In the genomic region with DNA sequence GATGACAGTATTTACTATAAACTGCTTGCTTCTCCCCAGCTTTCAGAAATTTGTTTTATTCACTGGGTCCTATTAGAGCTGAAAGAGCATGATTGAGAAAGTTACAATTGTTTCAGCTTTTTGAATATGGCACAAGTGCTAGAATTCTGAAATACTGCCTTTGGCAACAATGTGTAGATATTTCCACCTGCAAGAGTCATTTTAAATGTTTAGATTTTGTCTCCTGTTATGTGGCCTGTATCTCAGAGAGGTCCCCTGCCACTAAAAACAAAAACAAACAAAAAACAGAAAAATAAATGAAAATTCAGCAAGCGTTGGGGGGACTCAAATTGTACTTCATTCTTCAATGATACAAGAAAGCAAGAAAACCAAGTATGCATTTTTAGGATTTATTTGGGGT, we compare ENCODE assay signal across 13 cellular contexts. TPM values are rescaled to one million over a fixed set of nuclear protein-coding genes. Genes with fewer than 3 reads are reported as not detected.
DNase-seq lines count a peak whose midpoint lies in the region; ATAC-seq and TF ChIP-seq lines count a peak whose summit lies in the region.
"Had no signal": no experiment of that assay in that cellular context is flagged by ENCODE, and none has a peak within 500 bp of the region (broad histone marks: within the 10 kb centered on the region; RNA-seq: fewer than 3 reads in every experiment).

No MANE protein-coding gene starts in this region.

- TF ChIP-seq POLR2A in Peyer's patch (IDR thresholded peaks at IDR 0.05): no peak

- intact Hi-C loops in aorta (cut with DNase I): no loop called here

- TF ChIP-seq CTCF in Peyer's patch (IDR thresholded peaks at IDR 0.05): no peak
- no peak for TF ChIP-seq CTCF in endothelial cell (IDR thresholded peaks at IDR 0.05; ENCODE audit: unreplicated experiment)

- no peaks in the 10 kb centered on the region for H3K9me3 Mint-ChIP-seq in activated T-cell treated with anti-CD3 and anti-CD28 coated beads, Interleukin-2, amount 50 U/mL, for 24 hours
- no peaks in the 10 kb centered on the region for H3K9me3 Mint-ChIP-seq in endothelial cell (ENCODE audit: unreplicated experiment)
- no peaks in the 10 kb centered on the region for H3K9me3 Mint-ChIP-seq in stimulated activated naive CD8-positive, alpha-beta T cell treated with anti-CD3 and anti-CD28 coated beads, Interleukin-15, amount 100 ng/mL, for 72 hours

- H3K36me3 ChIP-seq in Peyer's patch (peaks cover 0 to under 1% (median 0%) of the 10 kb centered on the region in 3 donors), aorta (ENCODE audit: control insufficient read depth in 1 of 2, insufficient read depth in 2 of 2, low read length in 1 of 2) (no peaks in the 10 kb centered on the region)
- H3K36me3 ChIP-seq: neural progenitor cell had no signal

- no peak overlapping the region for H3K4me3 ChIP-seq in Peyer's patch
- H3K4me3 ChIP-seq in aorta (ENCODE audit: low read length in 2 of 2): no peak overlapping the region
- H3K4me3 ChIP-seq: hepatocyte, neural progenitor cell had no signal

- H3K4me3 Mint-ChIP-seq in activated T-cell treated with anti-CD3 and anti-CD28 coated beads, Interleukin-2, amount 50 U/mL, for 24 hours: peak overlapping the region; percentile 52
- H3K4me3 Mint-ChIP-seq in endothelial cell (ENCODE audit: unreplicated experiment): peak overlapping the region; percentile 8
- H3K4me3 Mint-ChIP-seq in stimulated activated naive CD8-positive, alpha-beta T cell treated with anti-CD3 and anti-CD28 coated beads, Interleukin-15, amount 100 ng/mL, for 72 hours: peak overlapping the region; percentile 63 to 87
- H3K4me3 Mint-ChIP-seq: neural progenitor cell had no signal

- H3K27ac Mint-ChIP-seq in activated T-cell treated with anti-CD3 and anti-CD28 coated beads, Interleukin-2, amount 50 U/mL, for 24 hours: peak overlapping the region; percentile 96
- no peak overlapping the region for H3K27ac Mint-ChIP-seq in endothelial cell (ENCODE audit: unreplicated experiment)
- H3K27ac Mint-ChIP-seq in stimulated activated naive CD8-positive, alpha-beta T cell treated with anti-CD3 and anti-CD28 coated beads, Interleukin-15, amount 100 ng/mL, for 72 hours: peak overlapping the region; percentile 90 to 97
- H3K27ac Mint-ChIP-seq: neural progenitor cell had no signal

- H3K4me1 Mint-ChIP-seq in activated T-cell treated with anti-CD3 and anti-CD28 coated beads, Interleukin-2, amount 50 U/mL, for 24 hours (ENCODE audit: low read depth): peaks cover 98% of the 10 kb centered on the region
- H3K4me1 Mint-ChIP-seq in endothelial cell (ENCODE audit: unreplicated experiment): peaks cover 58% of the 10 kb centered on the region
- H3K4me1 Mint-ChIP-seq in stimulated activated naive CD8-positive, alpha-beta T cell treated with anti-CD3 and anti-CD28 coated beads, Interleukin-15, amount 100 ng/mL, for 72 hours: peaks cover 97% of the 10 kb centered on the region
- H3K4me1 Mint-ChIP-seq: neural progenitor cell had no signal

- peaks cover 90% of the 10 kb centered on the region for H3K36me3 Mint-ChIP-seq in activated T-cell treated with anti-CD3 and anti-CD28 coated beads, Interleukin-2, amount 50 U/mL, for 24 hours (ENCODE audit: low read depth)
- peaks cover 46% of the 10 kb centered on the region for H3K36me3 Mint-ChIP-seq in endothelial cell (ENCODE audit: low read depth, unreplicated experiment)

- 79 to 84% methylated on average over 1 of the region's 1 CpG for WGBS in aorta, 2 donors

- H3K27me3 ChIP-seq in Peyer's patch: no peaks in the 10 kb centered on the region
- H3K27me3 ChIP-seq in aorta (ENCODE audit: control insufficient read depth in 1 of 2, insufficient read depth in 2 of 2, low read length in 1 of 2): no peaks in the 10 kb centered on the region
- H3K27me3 ChIP-seq: hepatocyte, neural progenitor cell had no signal

- no peak for ATAC-seq in stimulated activated naive CD8-positive, alpha-beta T cell treated with anti-CD3 and anti-CD28 coated beads, Interleukin-15, amount 100 ng/mL, for 72 hours
- ATAC-seq in HG02970 (IDR thresholded peaks at IDR 0.05; ENCODE audit: low FRiP score, unreplicated experiment) (no peak), aorta (ENCODE audit: low FRiP score) (no peak)

- DNase-seq in activated T-cell treated with anti-CD3 and anti-CD28 coated beads, Interleukin-2, amount 50 U/mL, for 24 hours: no peak
- no peak for DNase-seq in activated T-cell treated with anti-CD3 and anti-CD28 coated beads for 4 hours
- DNase-seq in Peyer's patch: no peak
- DNase-seq in endothelial cell (ENCODE audit: low spot score): no peak
- DNase-seq in stimulated activated naive CD8-positive, alpha-beta T cell treated with anti-CD3 and anti-CD28 coated beads, Interleukin-15, amount 100 ng/mL, for 72 hours: no peak
- no peak for DNase-seq in activated CD4-positive, CD25-positive, alpha-beta regulatory T cell treated with anti-CD3 and anti-CD28 coated beads, Interleukin-2, amount 50 U/mL, for 72 hours
- DNase-seq in aorta: no peak
- DNase-seq: ACHN, NCI-H146 had no signal

- H3K27ac ChIP-seq in Peyer's patch: peak overlapping the region; percentile 8 to 83 (median 38)
- H3K27ac ChIP-seq in aorta (ENCODE audit: low read depth in 1 of 2, low read length in 2 of 2): no peak overlapping the region
- H3K27ac ChIP-seq: hepatocyte, KMS-11, neural progenitor cell had no signal

- H3K4me1 ChIP-seq in Peyer's patch (peaks cover 4 to 56% (median 36%) of the 10 kb centered on the region in 4 donors), aorta (ENCODE audit: control insufficient read depth in 1 of 2, insufficient read depth in 2 of 2, low read length in 2 of 2) (peaks cover 2 to 6% of the 10 kb centered on the region in 2 donors)

- H3K9me3 ChIP-seq in Peyer's patch: no peaks in the 10 kb centered on the region
- peaks cover 2% of the 10 kb centered on the region for H3K9me3 ChIP-seq in aorta (ENCODE audit: control insufficient read depth, low read length)

- no peaks in the 10 kb centered on the region for H3K27me3 Mint-ChIP-seq in activated T-cell treated with anti-CD3 and anti-CD28 coated beads, Interleukin-2, amount 50 U/mL, for 24 hours
- peaks cover 13% of the 10 kb centered on the region for H3K27me3 Mint-ChIP-seq in endothelial cell (ENCODE audit: unreplicated experiment)
- H3K27me3 Mint-ChIP-seq in stimulated activated naive CD8-positive, alpha-beta T cell treated with anti-CD3 and anti-CD28 coated beads, Interleukin-15, amount 100 ng/mL, for 72 hours: no peaks in the 10 kb centered on the region

RNA-seq across cellular contexts. Expression of a gene that starts 28.7 kb away (rescaled TPM):
- 100 to 1,000 TPM in 2 of 4 donors, 10 to 100 TPM in 2; 51.8 to 127 (median 105) TPM for total RNA-seq in Peyer's patch
- total RNA-seq in endothelial cell (ENCODE audit: unreplicated experiment): 68.7 TPM
- 100 to 1,000 TPM; 279 to 303 TPM for total RNA-seq in aorta
- polyA plus RNA-seq in aorta: 100 to 1,000 TPM in 1 of 2 donors, 10 to 100 TPM in 1; 57.3 to 153 TPM

Comparison
In these comparisons a context has a peak if more than half of its experiments do, and no peak if none do; other contexts are left out.
1. H3K4me3 Mint-ChIP-seq: peak in every context shown above with its lines; median percentile 75 in stimulated activated naive CD8-positive, alpha-beta T cell treated with anti-CD3 and anti-CD28 coated beads, Interleukin-15, amount 100 ng/mL, for 72 hours; 52 in activated T-cell treated with anti-CD3 and anti-CD28 coated beads, Interleukin-2, amount 50 U/mL, for 24 hours; 8 in endothelial cell.
2. H3K27ac ChIP-seq: peak in Peyer's patch (4 of 4); none in aorta (0 of 2).